In genomic region chr6:27591660-27592059, GRCh38 we compare ENCODE assay signal across 1 cellular context.
TF ChIP-seq lines count a peak whose summit lies in the region.

No MANE protein-coding gene starts in this region.

TF ChIP-seq in HepG2, 621 proteins besides CTCF, POLR2A, EP300 and RAD21 (continued from another document and continues in another):
- TF ChIP-seq ZNF574 (CRISPR knock-in tag; IDR thresholded peaks at IDR 0.05): no peak
- TF ChIP-seq ZNF432 (CRISPR knock-in tag; IDR thresholded peaks at IDR 0.05; ENCODE audit: borderline replicate concordance): no peak
- TF ChIP-seq SRSF4 (IDR thresholded peaks at IDR 0.05; ENCODE audit: low read depth, low read length, poor library complexity, severe bottlenecking): no peak
- TF ChIP-seq ZBTB7B (CRISPR knock-in tag; IDR thresholded peaks at IDR 0.05): 0 out of 2 replicates have a peak, but pooled peaks have one; percentile 21
- no peak for TF ChIP-seq ZNF225 (CRISPR knock-in tag; IDR thresholded peaks at IDR 0.05)
- TF ChIP-seq DMAP1 (CRISPR knock-in tag; IDR thresholded peaks at IDR 0.05): no peak
- no peak for TF ChIP-seq TBP (CRISPR knock-in tag; IDR thresholded peaks at IDR 0.05)
- TF ChIP-seq FOSL2 (CRISPR knock-in tag; IDR thresholded peaks at IDR 0.05): peak; percentile 5; the same call in 1 of the 2 replicates
- TF ChIP-seq ZNF773 (CRISPR knock-in tag; IDR thresholded peaks at IDR 0.05; ENCODE audit: borderline replicate concordance): no peak
- TF ChIP-seq CREM (IDR thresholded peaks at IDR 0.05): no peak
- no peak for TF ChIP-seq CREM (CRISPR knock-in tag; IDR thresholded peaks at IDR 0.05)
- TF ChIP-seq ATF2 (CRISPR knock-in tag; IDR thresholded peaks at IDR 0.05): no peak
- no peak for TF ChIP-seq NFATC3 (CRISPR knock-in tag; IDR thresholded peaks at IDR 0.05)
- no peak for TF ChIP-seq ZFX (CRISPR knock-in tag; IDR thresholded peaks at IDR 0.05; ENCODE audit: low read depth)
- no peak for TF ChIP-seq SALL1 (CRISPR knock-in tag; IDR thresholded peaks at IDR 0.05)
- TF ChIP-seq NR2C2 (CRISPR knock-in tag; IDR thresholded peaks at IDR 0.05; ENCODE audit: borderline replicate concordance): no peak
- TF ChIP-seq ZNF224 (CRISPR knock-in tag; IDR thresholded peaks at IDR 0.05): no peak
- TF ChIP-seq THAP9 (CRISPR knock-in tag; IDR thresholded peaks at IDR 0.05; ENCODE audit: borderline replicate concordance): no peak
- no peak for TF ChIP-seq PLRG1 (conservative IDR thresholded peaks at IDR 0.05)
- no peak; the same call in 1 of the 2 replicates for TF ChIP-seq SSRP1 (CRISPR knock-in tag; IDR thresholded peaks at IDR 0.05)
- TF ChIP-seq ATF7-NPFF (CRISPR knock-in tag; IDR thresholded peaks at IDR 0.05; ENCODE audit: low read depth): no peak
- TF ChIP-seq ZNF570 (CRISPR knock-in tag; IDR thresholded peaks at IDR 0.05; ENCODE audit: borderline replicate concordance): no peak
- no peak for TF ChIP-seq ZBTB14 (CRISPR knock-in tag; IDR thresholded peaks at IDR 0.05)
- TF ChIP-seq MATR3 (CRISPR knock-in tag; IDR thresholded peaks at IDR 0.05): no peak
- no peak for TF ChIP-seq ZNF879 (CRISPR knock-in tag; IDR thresholded peaks at IDR 0.05)
- TF ChIP-seq ZNF816 (CRISPR knock-in tag; IDR thresholded peaks at IDR 0.05; ENCODE audit: borderline replicate concordance): no peak
- TF ChIP-seq LCORL (IDR thresholded peaks at IDR 0.05): no peak
- no peak for TF ChIP-seq LCORL (CRISPR knock-in tag; IDR thresholded peaks at IDR 0.05)
- TF ChIP-seq PHB2 (IDR thresholded peaks at IDR 0.05; ENCODE audit: partially characterized antibody): no peak
- TF ChIP-seq HDAC6 (IDR thresholded peaks at IDR 0.05; ENCODE audit: low read depth, low read length): no peak
- TF ChIP-seq FOXP4 (CRISPR knock-in tag; IDR thresholded peaks at IDR 0.05): no peak
- TF ChIP-seq KAT8 (CRISPR knock-in tag; IDR thresholded peaks at IDR 0.05): 0 out of 2 replicates have a peak, but pooled peaks have one; percentile 26
- no peak for TF ChIP-seq THRA (CRISPR knock-in tag; IDR thresholded peaks at IDR 0.05; ENCODE audit: borderline replicate concordance)
- no peak for TF ChIP-seq ZBTB38 (CRISPR knock-in tag; IDR thresholded peaks at IDR 0.05)
- TF ChIP-seq KDM3A (CRISPR knock-in tag; IDR thresholded peaks at IDR 0.05; ENCODE audit: low read depth): no peak
- no peak for TF ChIP-seq ZXDC (CRISPR knock-in tag; IDR thresholded peaks at IDR 0.05)
- TF ChIP-seq TEAD2 (CRISPR knock-in tag; IDR thresholded peaks at IDR 0.05): no peak
- no peak for TF ChIP-seq HIC2 (CRISPR knock-in tag; IDR thresholded peaks at IDR 0.05; ENCODE audit: low read depth)
